13 cellular contexts compared by ENCODE assay signal in the genomic region with DNA sequence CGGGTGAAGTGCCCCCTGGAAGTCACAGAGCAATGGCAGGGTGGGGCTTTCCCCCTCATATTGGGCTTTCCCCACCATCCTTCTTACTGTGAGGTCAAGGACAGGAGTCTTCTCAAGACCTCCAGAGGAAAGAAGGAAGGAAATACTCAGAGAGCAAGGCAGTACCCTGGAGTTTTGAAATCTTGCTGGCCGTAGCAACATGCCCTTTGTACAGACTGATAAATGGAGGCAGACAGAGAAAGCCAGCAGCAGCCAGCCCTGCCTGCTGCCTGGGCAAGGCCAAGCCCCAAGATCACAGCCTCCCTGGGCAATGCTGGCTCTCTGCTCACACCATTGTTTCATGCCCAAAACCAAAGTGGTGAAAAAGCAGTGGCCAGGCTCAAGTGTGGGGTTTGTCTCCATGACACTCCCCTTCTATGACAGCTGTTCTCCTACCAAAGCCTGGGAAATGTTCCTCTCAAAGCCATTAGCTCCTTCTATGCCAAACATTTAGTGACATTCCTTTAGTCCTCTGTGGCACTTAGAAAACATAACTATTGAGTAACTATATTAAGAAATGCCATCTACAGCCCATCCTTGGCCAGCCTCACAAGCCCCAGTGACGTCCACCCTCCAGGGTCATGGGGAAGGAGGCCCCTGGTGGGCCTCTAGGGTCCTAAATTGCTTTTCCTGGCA.
"Had no signal": no experiment of that assay in that cellular context is flagged by ENCODE, and none has a peak within 500 bp of the region (broad histone marks: within the 10 kb centered on the region; RNA-seq: fewer than 3 reads in every experiment).

No MANE protein-coding gene starts in this region.

- H3K4me3 Mint-ChIP-seq: activated naive CD4-positive, alpha-beta T cell treated with anti-CD3 and anti-CD28 coated beads for 36 hours; activated T-helper 17 cell treated with anti-CD3 and anti-CD28 coated beads, Interleukin-2, amount 50 U/mL, for 72 hours; central memory CD8-positive, alpha-beta T cell had no signal

- H3K4me1 ChIP-seq: foreskin keratinocyte, psoas muscle had no signal

- H3K27me3 Mint-ChIP-seq: activated T-helper 17 cell treated with anti-CD3 and anti-CD28 coated beads, Interleukin-2, amount 50 U/mL, for 72 hours had no signal

- H3K27ac Mint-ChIP-seq: activated naive CD4-positive, alpha-beta T cell treated with anti-CD3 and anti-CD28 coated beads for 36 hours; activated T-helper 17 cell treated with anti-CD3 and anti-CD28 coated beads, Interleukin-2, amount 50 U/mL, for 72 hours had no signal

- H3K36me3 ChIP-seq: esophagus muscularis mucosa, tibial nerve had no signal

- H3K9me3 Mint-ChIP-seq: activated naive CD4-positive, alpha-beta T cell treated with anti-CD3 and anti-CD28 coated beads for 36 hours; activated T-helper 17 cell treated with anti-CD3 and anti-CD28 coated beads, Interleukin-2, amount 50 U/mL, for 72 hours; central memory CD8-positive, alpha-beta T cell had no signal

- H3K27ac ChIP-seq: foreskin keratinocyte, psoas muscle had no signal

- H3K9me3 ChIP-seq: esophagus muscularis mucosa, psoas muscle, tibial nerve had no signal

- H3K4me3 ChIP-seq: esophagus muscularis mucosa, psoas muscle, tibial nerve had no signal

- H3K4me1 Mint-ChIP-seq: activated T-helper 17 cell treated with anti-CD3 and anti-CD28 coated beads, Interleukin-2, amount 50 U/mL, for 72 hours; central memory CD8-positive, alpha-beta T cell had no signal

- DNase-seq: activated CD4-positive, alpha-beta T cell treated with anti-CD3 and anti-CD28 coated beads, Interleukin-2, amount 50 U/mL, for 1 hour; activated CD4-positive, CD25-positive, alpha-beta regulatory T cell; activated naive CD4-positive, alpha-beta T cell treated with anti-CD3 and anti-CD28 coated beads for 36 hours; activated T-cell treated with anti-CD3 and anti-CD28 coated beads for 4 hours; foreskin keratinocyte; head of caudate nucleus; islet precursor cell; psoas muscle; T-helper 2 cell had no signal

- H3K27me3 ChIP-seq: esophagus muscularis mucosa, tibial nerve had no signal

- ATAC-seq: activated T-helper 17 cell treated with anti-CD3 and anti-CD28 coated beads, Interleukin-2, amount 50 U/mL, for 72 hours; foreskin keratinocyte; psoas muscle had no signal
